Comparison of ENCODE assay signal across 8 cellular contexts in genomic region chr17:42288078-42288984, GRCh38. TPM values are rescaled to one million over a fixed set of nuclear protein-coding genes. Genes with fewer than 3 reads are reported as not detected.
DNase-seq lines count a peak whose midpoint lies in the region; ATAC-seq and TF ChIP-seq lines count a peak whose summit lies in the region.

Gene STAT5A, plus strand, starts transcription at chr17:42288498. Its CDS starts 914 bp downstream, at chr17:42289412.

- H3K36me3 Mint-ChIP-seq in CD4-positive, alpha-beta memory T cell = peaks cover 4 to 41% of the 10 kb centered on the region in 2 donors

- peak within 1 kb of the TSS; percentile 87 for H3K27ac ChIP-seq in CD4-positive, alpha-beta memory T cell (ENCODE audit: low read depth, low read length)
- H3K27ac ChIP-seq in dorsolateral prefrontal cortex = peak within 1 kb of the TSS in 58 of 59 donors; percentile 14 to 91 (median 80)
- H3K27ac ChIP-seq in liver (ENCODE audit: low read depth in 1 of 2, low read length in 2 of 2) = peak within 1 kb of the TSS; percentile 64 to 75

- peaks cover 48% of the 10 kb centered on the region for H3K4me1 ChIP-seq in CD4-positive, alpha-beta memory T cell (ENCODE audit: insufficient read depth, low read length)
- H3K4me1 ChIP-seq in liver (ENCODE audit: control insufficient read depth in 4 of 4, insufficient read depth in 4 of 4, low read length in 3 of 4) = peaks cover 0 to 20% (median 7%) of the 10 kb centered on the region in 4 donors

- DNase-seq in CD4-positive, alpha-beta memory T cell = peak; percentile 81 to 89 (median 83)
- DNase-seq in NCI-H1092 treated with DMSO at 0.1 percent for 48 hours (lab: John Stamatoyannopoulos, UW) (peak; percentile 40), dorsolateral prefrontal cortex (peak; percentile 55 to 84 (median 76)), NCI-H187 treated with DMSO at 0.1 percent for 48 hours (lab: John Stamatoyannopoulos, UW) (no peak)
- DNase-seq in activated CD4-positive, alpha-beta T cell treated with anti-CD3 and anti-CD28 coated beads, Interleukin-2, amount 50 U/mL, for 4 hours = peak; percentile 59 to 67
- DNase-seq in stimulated activated CD4-positive, alpha-beta T cell treated with anti-CD3 and anti-CD28 coated beads, Interleukin-4, amount 100 ng/mL, for 1 hour = peak; percentile 75

- H3K4me3 Mint-ChIP-seq in CD4-positive, alpha-beta memory T cell = peak within 1 kb of the TSS; percentile 90 to 97 (median 94)

- H3K4me3 ChIP-seq in CD4-positive, alpha-beta memory T cell (ENCODE audit: low read length in 2 of 2) = peak within 1 kb of the TSS; percentile 86 to 88
- H3K4me3 ChIP-seq in dorsolateral prefrontal cortex = peak within 1 kb of the TSS; percentile 46 to 80 (median 64)
- H3K4me3 ChIP-seq in liver (ENCODE audit: low read depth in 1 of 3, low read length in 3 of 3) = peak within 1 kb of the TSS; percentile 42 to 82 (median 65)

- peak within 1 kb of the TSS; percentile 92 to 99 (median 97) for H3K27ac Mint-ChIP-seq in CD4-positive, alpha-beta memory T cell

- peaks cover 5% of the 10 kb centered on the region for H3K36me3 ChIP-seq in CD4-positive, alpha-beta memory T cell (ENCODE audit: insufficient read depth, low read length)
- H3K36me3 ChIP-seq in liver (ENCODE audit: control insufficient read depth in 4 of 4, insufficient read depth in 3 of 4, low read depth in 1 of 4, low read length in 3 of 4) = peaks cover 0 to 2% (median 1%) of the 10 kb centered on the region in 4 donors

- peak; percentile 44 for ATAC-seq in GM21447 (IDR thresholded peaks at IDR 0.05; ENCODE audit: unreplicated experiment)

- TF ChIP-seq CTCF in dorsolateral prefrontal cortex (IDR thresholded peaks at IDR 0.05 in 54 of 56, conservative IDR thresholded peaks at IDR 0.05 in 2 of 56; ENCODE audit: low read depth in 1 of 56, partially characterized antibody in 56 of 56) (peak in 6 of 56 donors; percentile 6 to 19 (median 12)), liver (IDR thresholded peaks at IDR 0.05; ENCODE audit: low read depth, low read length, missing input control) (no peak)

- CTCF ChIA-PET in CD4-positive, alpha-beta memory T cell (lab: Charles Lee; ENCODE audit: partially characterized antibody) = interaction anchor here (0.8 to 9.5 kb wide), 6 partner anchors 9 to 100 kb away, joined by 3 to 68 read pairs (median 4); partner anchors contain the start of gene STAT3

- WGBS in liver = 8% methylated on average over 97 of the region's 97 CpGs

- POLR2A ChIA-PET in CD4-positive, alpha-beta memory T cell (lab: Charles Lee; ENCODE audit: partially characterized antibody) = interaction anchor here (0.6 to 11.0 kb wide), 28 partner anchors 9 to 1073 kb away, joined by 3 to 255 read pairs (median 5); partner anchors contain the start of genes CNP, DNAJC7, GHDC and HCRT

- no peak for TF ChIP-seq RAD21 in liver (IDR thresholded peaks at IDR 0.05)

- no peaks in the 10 kb centered on the region for H3K9me3 ChIP-seq in CD4-positive, alpha-beta memory T cell (ENCODE audit: control insufficient read depth in 1 of 2, low read length in 2 of 2)
- no peaks in the 10 kb centered on the region for H3K9me3 ChIP-seq in liver (ENCODE audit: control insufficient read depth in 4 of 4, low read length in 3 of 4)

- peak within 1 kb of the TSS; percentile 39 to 77 for H3K9ac ChIP-seq in liver (ENCODE audit: low read depth in 1 of 2, low read length in 2 of 2)

- H3K27me3 ChIP-seq in CD4-positive, alpha-beta memory T cell (ENCODE audit: insufficient read depth, low read length) = no peaks in the 10 kb centered on the region
- peaks cover 0 to 8% (median 0%) of the 10 kb centered on the region in 45 donors for H3K27me3 ChIP-seq in dorsolateral prefrontal cortex
- H3K27me3 ChIP-seq in liver (ENCODE audit: control insufficient read depth in 4 of 4, insufficient read depth in 4 of 4, low read length in 3 of 4) = no peaks in the 10 kb centered on the region

- no peaks in the 10 kb centered on the region for H3K27me3 Mint-ChIP-seq in CD4-positive, alpha-beta memory T cell

- intact Hi-C loops in CD4-positive, alpha-beta memory T cell (cut with micrococcal nuclease) = loop anchor here (1.0 to 2.0 kb wide), 3 partner anchors 13 to 104 kb away; partner anchors contain the start of gene HCRT
- intact Hi-C loops in dorsolateral prefrontal cortex (cut with DNase I) = no loop called here

- peaks cover 37 to 63% (median 47%) of the 10 kb centered on the region in 4 donors for H3K4me1 Mint-ChIP-seq in CD4-positive, alpha-beta memory T cell

- H3K9me3 Mint-ChIP-seq in CD4-positive, alpha-beta memory T cell = no peaks in the 10 kb centered on the region

TF ChIP-seq in liver, 16 proteins besides CTCF, POLR2A, EP300 and RAD21:
- TF ChIP-seq JUND (IDR thresholded peaks at IDR 0.05) (no peak), HNF4G (IDR thresholded peaks at IDR 0.05) (no peak), FOXA1 (IDR thresholded peaks at IDR 0.05) (no peak), HNF4A (conservative IDR thresholded peaks at IDR 0.05) (no peak), FOXA2 (IDR thresholded peaks at IDR 0.05) (no peak), RXRA (IDR thresholded peaks at IDR 0.05) (no peak)
- TF ChIP-seq, protein P1, sequence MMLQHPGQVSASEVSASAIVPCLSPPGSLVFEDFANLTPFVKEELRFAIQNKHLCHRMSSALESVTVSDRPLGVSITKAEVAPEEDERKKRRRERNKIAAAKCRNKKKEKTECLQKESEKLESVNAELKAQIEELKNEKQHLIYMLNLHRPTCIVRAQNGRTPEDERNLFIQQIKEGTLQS (IDR thresholded peaks at IDR 0.05) = no peak
- TF ChIP-seq, protein P2, sequence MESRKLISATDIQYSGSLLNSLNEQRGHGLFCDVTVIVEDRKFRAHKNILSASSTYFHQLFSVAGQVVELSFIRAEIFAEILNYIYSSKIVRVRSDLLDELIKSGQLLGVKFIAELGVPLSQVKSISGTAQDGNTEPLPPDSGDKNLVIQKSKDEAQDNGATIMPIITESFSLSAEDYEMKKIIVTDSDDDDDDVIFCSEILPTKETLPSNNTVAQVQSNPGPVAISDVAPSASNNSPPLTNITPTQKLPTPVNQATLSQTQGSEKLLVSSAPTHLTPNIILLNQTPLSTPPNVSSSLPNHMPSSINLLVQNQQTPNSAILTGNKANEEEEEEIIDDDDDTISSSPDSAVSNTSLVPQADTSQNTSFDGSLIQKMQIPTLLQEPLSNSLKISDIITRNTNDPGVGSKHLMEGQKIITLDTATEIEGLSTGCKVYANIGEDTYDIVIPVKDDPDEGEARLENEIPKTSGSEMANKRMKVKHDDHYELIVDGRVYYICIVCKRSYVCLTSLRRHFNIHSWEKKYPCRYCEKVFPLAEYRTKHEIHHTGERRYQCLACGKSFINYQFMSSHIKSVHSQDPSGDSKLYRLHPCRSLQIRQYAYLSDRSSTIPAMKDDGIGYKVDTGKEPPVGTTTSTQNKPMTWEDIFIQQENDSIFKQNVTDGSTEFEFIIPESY (IDR thresholded peaks at IDR 0.05) = no peak
- TF ChIP-seq, protein P3, sequence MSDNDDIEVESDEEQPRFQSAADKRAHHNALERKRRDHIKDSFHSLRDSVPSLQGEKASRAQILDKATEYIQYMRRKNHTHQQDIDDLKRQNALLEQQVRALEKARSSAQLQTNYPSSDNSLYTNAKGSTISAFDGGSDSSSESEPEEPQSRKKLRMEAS (IDR thresholded peaks at IDR 0.05) = no peak

RNA-seq across cellular contexts. Expression of gene STAT5A, which starts in this region (rescaled TPM):
- total RNA-seq in CD4-positive, alpha-beta memory T cell = 100 to 1,000 TPM; 130 to 133 TPM
- 10 to 100 TPM; 66.7 to 94.6 TPM for polyA plus RNA-seq in CD4-positive, alpha-beta memory T cell
- 10 to 100 TPM in 71 of 120 experiments, 1 to 10 TPM in 49; 4.4 to 25.7 (median 10.8) TPM for total RNA-seq in dorsolateral prefrontal cortex
- 10 to 100 TPM; 13.7 to 37.7 TPM for total RNA-seq in liver
- 1 to 10 TPM; 1.7 to 4.0 TPM for polyA plus RNA-seq in liver

Comparison
In these comparisons a context has a peak if more than half of its experiments do, and no peak if none do; other contexts are left out.
1. RNA of gene STAT5A (polyA plus RNA-seq): 66.7 to 94.6 TPM in CD4-positive, alpha-beta memory T cell; 1.7 to 4.0 TPM in liver; every median in the first group is over 10 times any median in the second.
2. Peak in every context shown above with its lines, with median percentiles within 50 percentile points of each other: H3K27ac ChIP-seq and H3K4me3 ChIP-seq.